ENCODE assay signal across 22 cellular contexts in genomic region chr17:46126840-46127239, GRCh38.
DNase-seq lines count a peak whose midpoint lies in the region; ATAC-seq, FAIRE-seq and TF ChIP-seq lines count a peak whose summit lies in the region.
"Had no signal": no experiment of that assay in that cellular context is flagged by ENCODE, and none has a peak within 500 bp of the region (broad histone marks: within the 10 kb centered on the region; RNA-seq: fewer than 3 reads in every experiment).

No MANE protein-coding gene starts in this region.

- peak overlapping the region; percentile 73 to 85 for H3K27ac Mint-ChIP-seq in natural killer cell
- H3K27ac Mint-ChIP-seq in natural killer cell treated with Interleukin-12 subunit alpha and Interleukin-12 subunit beta and Interleukin-15 and Interleukin-18, amount 100 ng/mL, for 72 hours: no peak overlapping the region
- H3K27ac Mint-ChIP-seq in naive thymus-derived CD4-positive, alpha-beta T cell: peak overlapping the region in 4 of 9 donors; percentile 23 to 73 (median 44)

- DNase-seq in natural killer cell (no peak), NCI-H69 (lab: John Stamatoyannopoulos, UW) (peak; percentile 41), cerebellar nuclear complex (lab: John Stamatoyannopoulos, UW) (no peak), retina (no peak), small intestine (no peak)
- no peak for DNase-seq in natural killer cell treated with Interleukin-12 subunit alpha and Interleukin-12 subunit beta and Interleukin-15 and Interleukin-18, amount 100 ng/mL, for 72 hours (ENCODE audit: low spot score)
- no peak for DNase-seq in naive thymus-derived CD4-positive, alpha-beta T cell
- DNase-seq: C1 segment of cervical spinal cord, Caco-2, DMS153, GDM1, MM.1S, NCI-H1092, NCI-H1436 treated with DMSO at 0.1 percent for 48 hours, NCI-H2029 treated with DMSO at 0.1 percent for 48 hours, NCI-H2171, NCI-H526 treated with DMSO at 0.1 percent for 48 hours, OCI-M1, SHP77 treated with DMSO at 0.1 percent for 48 hours, SK-N-SH had no signal

- H3K4me1 Mint-ChIP-seq in natural killer cell: peaks cover 75 to 76% of the 10 kb centered on the region in 2 donors
- peaks cover 64 to 76% of the 10 kb centered on the region in 2 donors for H3K4me1 Mint-ChIP-seq in natural killer cell treated with Interleukin-12 subunit alpha and Interleukin-12 subunit beta and Interleukin-15 and Interleukin-18, amount 100 ng/mL, for 72 hours (ENCODE audit: low read depth in 2 of 2)
- H3K4me1 Mint-ChIP-seq in naive thymus-derived CD4-positive, alpha-beta T cell: peaks cover 63 to 98% (median 93%) of the 10 kb centered on the region in 7 donors

- peaks cover 63 to 76% of the 10 kb centered on the region in 2 donors for H3K4me1 ChIP-seq in naive thymus-derived CD4-positive, alpha-beta T cell (ENCODE audit: control insufficient read depth in 2 of 2, insufficient read depth in 2 of 2, low read length in 2 of 2)
- peaks cover 0 to 9% of the 10 kb centered on the region in 2 donors for H3K4me1 ChIP-seq in small intestine (ENCODE audit: control insufficient read depth in 2 of 2, insufficient read depth in 1 of 2, low read depth in 1 of 2, low read length in 1 of 2)
- H3K4me1 ChIP-seq: Caco-2 had no signal

- no peak for ATAC-seq in natural killer cell
- no peak for ATAC-seq in natural killer cell treated with Interleukin-12 subunit alpha and Interleukin-12 subunit beta and Interleukin-15 and Interleukin-18, amount 100 ng/mL, for 72 hours
- ATAC-seq in naive thymus-derived CD4-positive, alpha-beta T cell: no peak

- H3K27ac ChIP-seq in naive thymus-derived CD4-positive, alpha-beta T cell (ENCODE audit: low read depth, low read length): no peak overlapping the region
- no peak overlapping the region for H3K27ac ChIP-seq in small intestine (ENCODE audit: low read depth in 1 of 2, low read length in 1 of 2)

- no peaks in the 10 kb centered on the region for H3K27me3 ChIP-seq in naive thymus-derived CD4-positive, alpha-beta T cell (ENCODE audit: control insufficient read depth in 2 of 2, insufficient read depth in 2 of 2, low read length in 2 of 2)
- no peaks in the 10 kb centered on the region for H3K27me3 ChIP-seq in small intestine (ENCODE audit: control insufficient read depth in 2 of 2, insufficient read depth in 2 of 2, low read length in 2 of 2)

- H3K4me3 ChIP-seq in naive thymus-derived CD4-positive, alpha-beta T cell (ENCODE audit: low read length): no peak overlapping the region
- no peak overlapping the region for H3K4me3 ChIP-seq in small intestine (ENCODE audit: low read depth in 1 of 2, low read length in 2 of 2)
- H3K4me3 ChIP-seq: HAP-1 had no signal

- H3K36me3 Mint-ChIP-seq in natural killer cell: no peaks in the 10 kb centered on the region
- H3K36me3 Mint-ChIP-seq in natural killer cell treated with Interleukin-12 subunit alpha and Interleukin-12 subunit beta and Interleukin-15 and Interleukin-18, amount 100 ng/mL, for 72 hours: peaks cover 9% of the 10 kb centered on the region
- peaks cover 6 to 25% (median 10%) of the 10 kb centered on the region in 5 donors for H3K36me3 Mint-ChIP-seq in naive thymus-derived CD4-positive, alpha-beta T cell
- H3K36me3 Mint-ChIP-seq: IgD-negative memory B cell had no signal

- no peaks in the 10 kb centered on the region for H3K9me3 Mint-ChIP-seq in natural killer cell
- no peaks in the 10 kb centered on the region for H3K9me3 Mint-ChIP-seq in natural killer cell treated with Interleukin-12 subunit alpha and Interleukin-12 subunit beta and Interleukin-15 and Interleukin-18, amount 100 ng/mL, for 72 hours
- peaks cover 0 to 3% (median 0%) of the 10 kb centered on the region in 11 donors for H3K9me3 Mint-ChIP-seq in naive thymus-derived CD4-positive, alpha-beta T cell
- H3K9me3 Mint-ChIP-seq: IgD-negative memory B cell had no signal

- no peak for TF ChIP-seq CTCF in natural killer cell (IDR thresholded peaks at IDR 0.05)

- no peaks in the 10 kb centered on the region for H3K9me3 ChIP-seq in naive thymus-derived CD4-positive, alpha-beta T cell (ENCODE audit: control insufficient read depth in 2 of 3, low read length in 3 of 3)
- H3K9me3 ChIP-seq in small intestine (ENCODE audit: control insufficient read depth, low read depth): no peaks in the 10 kb centered on the region
- H3K9me3 ChIP-seq: Caco-2, HAP-1, SK-N-SH had no signal

- H3K4me3 Mint-ChIP-seq in natural killer cell: no peak overlapping the region
- no peak overlapping the region for H3K4me3 Mint-ChIP-seq in natural killer cell treated with Interleukin-12 subunit alpha and Interleukin-12 subunit beta and Interleukin-15 and Interleukin-18, amount 100 ng/mL, for 72 hours
- peak overlapping the region in 6 of 10 donors; percentile 6 to 56 (median 22) for H3K4me3 Mint-ChIP-seq in naive thymus-derived CD4-positive, alpha-beta T cell
- H3K4me3 Mint-ChIP-seq: IgD-negative memory B cell had no signal

- no peaks in the 10 kb centered on the region for H3K27me3 Mint-ChIP-seq in natural killer cell (ENCODE audit: low read depth in 2 of 2)
- H3K27me3 Mint-ChIP-seq in natural killer cell treated with Interleukin-12 subunit alpha and Interleukin-12 subunit beta and Interleukin-15 and Interleukin-18, amount 100 ng/mL, for 72 hours: no peaks in the 10 kb centered on the region
- no peaks in the 10 kb centered on the region for H3K27me3 Mint-ChIP-seq in naive thymus-derived CD4-positive, alpha-beta T cell
- H3K27me3 Mint-ChIP-seq: IgD-negative memory B cell had no signal

- CTCF ChIA-PET in naive thymus-derived CD4-positive, alpha-beta T cell (lab: Charles Lee): no interaction called here

- WGBS in small intestine, 3 donors: 94 to 97% (median 96%) methylated on average over 1 of the region's 1 CpG

- no peak for FAIRE-seq in small intestine (lab: Jason Lieb, UNC)

- POLR2A ChIA-PET in naive thymus-derived CD4-positive, alpha-beta T cell (lab: Charles Lee): interaction anchor here (0.6 to 0.9 kb wide), 2 partner anchors 10 to 34 kb away, joined by 3 to 4 read pairs; no protein-coding TSS in a partner anchor

- intact Hi-C loops in natural killer cell (cut with micrococcal nuclease): no loop called here
- intact Hi-C loops in naive thymus-derived CD4-positive, alpha-beta T cell (cut with micrococcal nuclease): no loop called here

- H3K36me3 ChIP-seq in naive thymus-derived CD4-positive, alpha-beta T cell (ENCODE audit: control insufficient read depth in 2 of 3, insufficient read depth in 3 of 3, low read length in 3 of 3): peaks cover 0 to 3% (median 0%) of the 10 kb centered on the region in 3 experiments
- no peaks in the 10 kb centered on the region for H3K36me3 ChIP-seq in small intestine (ENCODE audit: control insufficient read depth in 2 of 2, insufficient read depth in 2 of 2, low read length in 2 of 2)
- H3K36me3 ChIP-seq: HAP-1 had no signal

Comparison
In these comparisons a context has a peak if more than half of its experiments do, and no peak if none do; other contexts are left out.
1. H3K27ac Mint-ChIP-seq: peak in natural killer cell (2 of 2); none in natural killer cell treated with Interleukin-12 subunit alpha and Interleukin-12 subunit beta and Interleukin-15 and Interleukin-18, amount 100 ng/mL, for 72 hours (0 of 2).
2. H3K4me3 Mint-ChIP-seq: peak in naive thymus-derived CD4-positive, alpha-beta T cell (6 of 10); none in natural killer cell (single experiment) and natural killer cell treated with Interleukin-12 subunit alpha and Interleukin-12 subunit beta and Interleukin-15 and Interleukin-18, amount 100 ng/mL, for 72 hours (single experiment).